8 cellular contexts compared by ENCODE assay signal in the genomic region with DNA sequence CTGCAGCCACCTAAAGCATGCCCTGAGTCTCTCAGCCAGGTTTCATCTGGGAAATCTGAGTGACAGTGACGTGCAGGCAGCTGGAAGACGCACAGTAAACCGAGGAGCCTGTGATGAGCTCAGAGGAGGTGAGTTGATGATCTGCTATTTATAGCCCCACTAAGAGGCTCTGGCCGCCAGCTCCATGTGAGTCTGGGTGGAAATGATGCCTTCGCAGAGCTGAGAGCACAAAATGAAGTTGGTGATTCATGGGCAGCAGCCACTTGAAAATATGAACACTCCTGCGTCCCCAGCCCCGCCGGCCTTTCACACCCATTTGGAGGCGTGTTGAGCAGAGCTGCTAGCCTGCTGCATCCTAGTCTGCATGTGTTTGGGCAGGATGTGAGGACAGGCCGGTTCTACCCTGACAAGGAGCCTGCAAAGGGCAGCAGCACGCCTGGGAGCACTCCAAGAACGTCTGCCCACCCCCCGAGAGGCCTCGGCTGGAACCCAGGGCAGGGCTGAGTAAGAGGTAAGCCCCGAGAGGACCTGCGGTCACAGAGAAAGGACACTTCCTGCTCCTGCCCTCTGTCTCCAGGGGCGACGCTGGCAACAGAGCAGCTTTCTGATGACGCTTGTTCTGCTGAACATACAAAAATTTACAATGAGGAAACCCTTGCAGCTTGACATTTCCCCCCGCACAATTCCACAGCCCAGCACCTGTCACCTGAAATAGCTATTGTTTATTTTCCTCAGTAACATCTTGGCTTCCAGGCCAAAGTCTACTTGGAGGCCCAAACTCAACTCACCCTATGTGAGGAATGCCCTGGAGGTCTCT. TPM values are rescaled to one million over a fixed set of nuclear protein-coding genes. Genes with fewer than 3 reads are reported as not detected.
DNase-seq lines count a peak whose midpoint lies in the region; ATAC-seq and TF ChIP-seq lines count a peak whose summit lies in the region.

No MANE protein-coding gene starts in this region.

- H3K4me3 ChIP-seq in DOHH2 (ENCODE audit: low read length) (no peak overlapping the region), LNCaP clone FGC (ENCODE audit: low read depth, low read length) (no peak overlapping the region), brain microvascular endothelial cell (ENCODE audit: low read depth, low read length) (no peak overlapping the region)

- H3K27ac ChIP-seq in DOHH2 (ENCODE audit: low read depth, low read length): no peak overlapping the region
- peak overlapping the region; percentile 79 for H3K27ac ChIP-seq in brain microvascular endothelial cell

- H3K79me2 ChIP-seq in DOHH2 (ENCODE audit: control insufficient read depth, low read length): no peaks in the 10 kb centered on the region

- H3K36me3 ChIP-seq in DOHH2 (ENCODE audit: control insufficient read depth, low read length) (no peaks in the 10 kb centered on the region), brain microvascular endothelial cell (replicated peaks) (no peaks in the 10 kb centered on the region)

- in situ Hi-C loops in brain microvascular endothelial cell (cut with HindIII; ENCODE audit: low pct_ligation_motif_present, low sequenced_read_pairs): no loop called here

- peaks cover 17% of the 10 kb centered on the region for H3K4me1 ChIP-seq in DOHH2 (ENCODE audit: control insufficient read depth, low read length)

- H3K27me3 ChIP-seq in DOHH2 (ENCODE audit: control insufficient read depth, low read length): no peaks in the 10 kb centered on the region
- H3K27me3 ChIP-seq in brain microvascular endothelial cell (replicated peaks): no peaks in the 10 kb centered on the region

- no peaks in the 10 kb centered on the region for H4K20me1 ChIP-seq in DOHH2 (ENCODE audit: control insufficient read depth, insufficient read depth, low read depth, low read length)

- H3K9me3 ChIP-seq in DOHH2 (ENCODE audit: control insufficient read depth, insufficient read depth, low read length): no peaks in the 10 kb centered on the region

- peak overlapping the region; percentile 10; the same call in 1 of the 2 replicates for H3K4me2 ChIP-seq in DOHH2 (ENCODE audit: low read length)

- no peaks in the 10 kb centered on the region for H3F3A ChIP-seq in DOHH2 (ENCODE audit: control insufficient read depth, insufficient read depth)

- DNase-seq in LNCaP clone FGC (ENCODE audit: low read depth) (peak; percentile 58), T-helper 22 cell (ENCODE audit: low read depth) (peak; percentile 23), brain microvascular endothelial cell (peak; percentile 87), left colon (peak; percentile 79 to 91)
- peak; percentile 22 for DNase-seq in stimulated activated CD4-positive, alpha-beta T cell treated with anti-CD3 and anti-CD28 coated beads, Interleukin-4, amount 100 ng/mL, for 1 hour
- DNase-seq in NK-92 treated with Interleukin-12 subunit alpha and Interleukin-12 subunit beta, amount 100 ng/mL, for 24 hours (lab: John Stamatoyannopoulos, UW): no peak

- ATAC-seq in GM21723 (IDR thresholded peaks at IDR 0.05; ENCODE audit: unreplicated experiment): peak; percentile 90
- ATAC-seq in left colon: peak; percentile 88

- intact Hi-C loops in left colon (cut with DNase I, micrococcal nuclease): no loop called here

- TF ChIP-seq CTCF in DOHH2 (IDR thresholded peaks at IDR 0.05; ENCODE audit: low read depth, low read length, poor library complexity, severe bottlenecking) (no peak), LNCaP clone FGC (IDR thresholded peaks at IDR 0.05; ENCODE audit: control insufficient read depth, extremely low read depth, insufficient read depth) (no peak), brain microvascular endothelial cell (IDR thresholded peaks at IDR 0.05; ENCODE audit: low read depth, low read length, missing control alignments) (no peak)

- no peaks in the 10 kb centered on the region for H3K9me2 ChIP-seq in DOHH2 (replicated peaks; ENCODE audit: control insufficient read depth, low read length)

RNA-seq across cellular contexts. Expression of gene CDKN2AIPNL, which starts 25.1 kb away (rescaled TPM):
- 10 to 100 TPM; 15.0 to 19.3 TPM for total RNA-seq in left colon
